Comparison of ENCODE assay signal across 15 cellular contexts in the genomic region with DNA sequence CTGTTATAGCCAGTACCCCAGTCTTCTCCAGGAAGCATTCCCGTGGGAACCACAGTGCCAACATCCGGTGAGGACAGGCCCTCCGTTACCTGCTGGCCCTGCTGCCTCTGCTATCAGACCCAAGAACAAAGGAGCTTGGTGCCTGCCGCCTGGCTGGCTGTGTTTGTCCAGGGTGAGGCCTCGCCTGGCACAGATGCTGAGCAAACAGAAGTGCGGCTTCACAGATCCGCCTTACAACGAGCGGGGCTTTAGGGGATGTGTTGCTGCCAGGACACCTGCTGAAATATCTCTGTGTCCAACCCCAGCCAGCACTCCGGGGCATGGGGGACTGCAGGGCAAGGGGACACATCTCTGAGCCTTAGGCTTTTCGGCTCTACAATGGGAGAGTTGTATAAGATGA. TPM values are rescaled to one million over a fixed set of nuclear protein-coding genes. Genes with fewer than 3 reads are reported as not detected.
DNase-seq lines count a peak whose midpoint lies in the region; ATAC-seq and TF ChIP-seq lines count a peak whose summit lies in the region.
"Had no signal": no experiment of that assay in that cellular context is flagged by ENCODE, and none has a peak within 500 bp of the region (broad histone marks: within the 10 kb centered on the region; RNA-seq: fewer than 3 reads in every experiment).

No MANE protein-coding gene starts in this region.

- H3K79me2 ChIP-seq in osteoblast (ENCODE audit: insufficient read depth, low read length) = no peaks in the 10 kb centered on the region

- H3K36me3 ChIP-seq in osteoblast (ENCODE audit: insufficient read depth, low read length) = no peaks in the 10 kb centered on the region

- H3K4me3 ChIP-seq in osteoblast (ENCODE audit: insufficient read depth, low read length) = no peak overlapping the region

- no peaks in the 10 kb centered on the region for H3K9me3 ChIP-seq in osteoblast (ENCODE audit: low read depth, low read length)

- DNase-seq in DMS53 treated with DMSO at 0.1 percent for 48 hours (lab: John Stamatoyannopoulos, UW; ENCODE audit: unreplicated experiment) (peak; percentile 81), NCI-H2081 treated with DMSO at 0.1 percent for 48 hours (lab: John Stamatoyannopoulos, UW) (peak; percentile 42), SHP77 treated with DMSO at 0.1 percent for 48 hours (lab: John Stamatoyannopoulos, UW) (peak; percentile 43), osteoblast (ENCODE audit: insufficient read length, low spot score, missing footprints) (peak; percentile 85), cerebellar nuclear complex (lab: John Stamatoyannopoulos, UW) (no peak), SIG-M5 (lab: John Stamatoyannopoulos, UW) (no peak)
- DNase-seq: activated CD4-positive, alpha-beta T cell treated with anti-CD3 and anti-CD28 coated beads, Interleukin-2, amount 10 ng/mL, durations not matched to agents 7 days and 5 days; activated T-cell treated with anti-CD3 and anti-CD28 coated beads, Interleukin-2, amount 50 U/mL, for 48 hours; head of caudate nucleus; kidney; NCI-H446; substantia nigra had no signal

- no peak overlapping the region for H3K4me2 ChIP-seq in osteoblast (ENCODE audit: insufficient read depth, low read length)

- ATAC-seq in HG02938 (IDR thresholded peaks at IDR 0.05; ENCODE audit: unreplicated experiment) (no peak), HG03095 (IDR thresholded peaks at IDR 0.05; ENCODE audit: unreplicated experiment) (no peak)
- ATAC-seq: esophagus mucosa had no signal

- no peaks in the 10 kb centered on the region for H4K20me1 ChIP-seq in osteoblast (ENCODE audit: insufficient read depth, low read length)

- H3K27ac ChIP-seq in osteoblast (ENCODE audit: low read depth, low read length) = no peak overlapping the region

- H3K27me3 ChIP-seq in osteoblast (ENCODE audit: insufficient read depth, low read length) = peaks cover 35% of the 10 kb centered on the region

- no peak for TF ChIP-seq CTCF in osteoblast (IDR thresholded peaks at IDR 0.05; ENCODE audit: extremely low read depth, low read depth, low read length)

- H3K4me1 ChIP-seq in osteoblast (ENCODE audit: insufficient read depth, low read length) = peaks cover 8% of the 10 kb centered on the region

- H2AFZ ChIP-seq in osteoblast (ENCODE audit: low read length) = no peak overlapping the region

RNA-seq across cellular contexts. Expression of gene EPHB3, which starts 2.2 kb away (rescaled TPM):
- 3.6 and 4.1 TPM in 2 replicates for total RNA-seq in osteoblast

Comparison
In these comparisons a context has a peak if more than half of its experiments do, and no peak if none do; other contexts are left out.
1. DNase-seq: peak in DMS53 treated with DMSO at 0.1 percent for 48 hours (single experiment), NCI-H2081 treated with DMSO at 0.1 percent for 48 hours (single experiment), SHP77 treated with DMSO at 0.1 percent for 48 hours (single experiment) and osteoblast (single experiment); none in cerebellar nuclear complex (0 of 2) and SIG-M5 (single experiment).